9 cellular contexts compared by ENCODE assay signal in genomic region chr2:85326406-85326945, GRCh38. TPM values are rescaled to one million over a fixed set of nuclear protein-coding genes. Genes with fewer than 3 reads are reported as not detected.
DNase-seq lines count a peak whose midpoint lies in the region; ATAC-seq, FAIRE-seq and TF ChIP-seq lines count a peak whose summit lies in the region.
"Had no signal": no experiment of that assay in that cellular context is flagged by ENCODE, and none has a peak within 500 bp of the region (broad histone marks: within the 10 kb centered on the region; RNA-seq: fewer than 3 reads in every experiment).

No MANE protein-coding gene starts in this region.

- H3K27me3 ChIP-seq in iPS DF 6.9 (ENCODE audit: control insufficient read depth, insufficient read depth, low read length) = no peaks in the 10 kb centered on the region

- no peaks in the 10 kb centered on the region for H3K27me3 Mint-ChIP-seq in activated naive CD4-positive, alpha-beta T cell treated with anti-CD3 and anti-CD28 coated beads for 36 hours (ENCODE audit: low read depth)

- WGBS in iPS DF 6.9 (ENCODE audit: insufficient coverage, insufficient read length) = no CpG with 5 or more reads among the region's 20 CpGs

- intact Hi-C loops in activated naive CD4-positive, alpha-beta T cell treated with anti-CD3 and anti-CD28 coated beads for 36 hours (cut with micrococcal nuclease) = loop anchor here (1.0 to 5.0 kb wide), 3 partner anchors 8 to 561 kb away; partner anchors contain the start of gene ST3GAL5

- DNase-seq in GM18507 (ENCODE audit: extremely low spot score, insufficient read length, low read depth) = peak; percentile 33
- DNase-seq in activated naive CD4-positive, alpha-beta T cell treated with anti-CD3 and anti-CD28 coated beads for 36 hours = peak; percentile 71
- DNase-seq in iPS DF 6.9 (ENCODE audit: low read depth, low spot score) = no peak
- peak; percentile 41 to 50 for DNase-seq in stimulated activated CD4-positive, alpha-beta T cell treated with anti-CD3 and anti-CD28 coated beads, Interleukin-2, amount 100 ng/mL, for 24 hours
- DNase-seq in NCI-H524 (lab: John Stamatoyannopoulos, UW) = no peak

- ATAC-seq in HG02763 (IDR thresholded peaks at IDR 0.05; ENCODE audit: unreplicated experiment) (peak; percentile 27), GM18517 (IDR thresholded peaks at IDR 0.05; ENCODE audit: unreplicated experiment) (no peak)

- peaks cover 41% of the 10 kb centered on the region for H3K4me1 Mint-ChIP-seq in activated naive CD4-positive, alpha-beta T cell treated with anti-CD3 and anti-CD28 coated beads for 36 hours (ENCODE audit: low read depth)

- H3K9me3 ChIP-seq in iPS DF 6.9 (ENCODE audit: control insufficient read depth, insufficient read depth, low read length) = no peaks in the 10 kb centered on the region

- H3K4me3 Mint-ChIP-seq in activated naive CD4-positive, alpha-beta T cell treated with anti-CD3 and anti-CD28 coated beads for 36 hours = peak overlapping the region; percentile 99

- CTCF ChIA-PET in activated naive CD4-positive, alpha-beta T cell treated with anti-CD3 and anti-CD28 coated beads for 36 hours (lab: Charles Lee) = interaction anchor here (0.8 to 1.7 kb wide), 4 partner anchors 8 to 35 kb away, joined by 3 to 5 read pairs (median 4); no protein-coding TSS in a partner anchor

- H3K27ac ChIP-seq in iPS DF 6.9 (ENCODE audit: low read length) = no peak overlapping the region

- peak; percentile 69 for FAIRE-seq in GM18507 (lab: Jason Lieb, UNC)
- FAIRE-seq: endometrium had no signal

- H3K27ac Mint-ChIP-seq in activated naive CD4-positive, alpha-beta T cell treated with anti-CD3 and anti-CD28 coated beads for 36 hours = peak overlapping the region; percentile 99

- peak overlapping the region; percentile 60; the same call in 1 of the 2 replicates for H3K4me3 ChIP-seq in iPS DF 6.9 (ENCODE audit: low read length)

- H3K4me1 ChIP-seq in iPS DF 6.9 (ENCODE audit: control insufficient read depth, insufficient read depth, low read length) = no peaks in the 10 kb centered on the region

- peaks cover 7% of the 10 kb centered on the region; the same call in 1 of the 2 replicates for H3K36me3 ChIP-seq in iPS DF 6.9 (ENCODE audit: control insufficient read depth, insufficient read depth, low read length)

- H3K36me3 Mint-ChIP-seq in activated naive CD4-positive, alpha-beta T cell treated with anti-CD3 and anti-CD28 coated beads for 36 hours (ENCODE audit: low read depth) = peaks cover 65% of the 10 kb centered on the region

- no peaks in the 10 kb centered on the region for H3K9me3 Mint-ChIP-seq in activated naive CD4-positive, alpha-beta T cell treated with anti-CD3 and anti-CD28 coated beads for 36 hours

TF ChIP-seq in PFSK-1, 5 proteins besides CTCF, POLR2A, EP300 and RAD21:
- TF ChIP-seq POLR2AphosphoS5 (IDR thresholded peaks at IDR 0.05; ENCODE audit: low read depth, low read length) (0 out of 2 replicates have a peak, but pooled peaks have one; percentile 26), TAF1 (IDR thresholded peaks at IDR 0.05; ENCODE audit: borderline replicate concordance, insufficient read depth, low read length) (0 out of 2 replicates have a peak, but pooled peaks have one; percentile 46), REST (IDR thresholded peaks at IDR 0.05; ENCODE audit: insufficient read depth in 1 of 2, low read depth in 2 of 2, low read length in 2 of 2) (no peak), SIN3A (IDR thresholded peaks at IDR 0.05; ENCODE audit: borderline replicate concordance, insufficient read depth, low read length) (0 out of 2 replicates have a peak, but pooled peaks have one; percentile 29), FOXP2 (optimal IDR thresholded peaks at IDR 0.05; ENCODE audit: borderline replicate concordance, extremely low read depth, extremely low read length, insufficient read depth) (no peak)

RNA-seq across cellular contexts. Expression of gene TGOLN2, which starts 1.3 kb away (rescaled TPM):
- 35.8 TPM for polyA plus RNA-seq in PFSK-1 (2012; ENCODE audit: insufficient read length, low read depth)
- total RNA-seq in activated naive CD4-positive, alpha-beta T cell treated with anti-CD3 and anti-CD28 coated beads for 36 hours = 10 to 100 TPM; 82.5 to 85.4 TPM

RNA-seq across cellular contexts. Expression of gene RETSAT, which starts 27.9 kb away (rescaled TPM):
- 29.9 TPM for polyA plus RNA-seq in PFSK-1 (2012; ENCODE audit: insufficient read length, low read depth)
- 10 to 100 TPM; 19.7 to 24.5 TPM for total RNA-seq in activated naive CD4-positive, alpha-beta T cell treated with anti-CD3 and anti-CD28 coated beads for 36 hours

RNA-seq across cellular contexts. Expression of gene ELMOD3, which starts 28.1 kb away (rescaled TPM):
- 16.6 TPM for polyA plus RNA-seq in PFSK-1 (2012; ENCODE audit: insufficient read length, low read depth)
- total RNA-seq in activated naive CD4-positive, alpha-beta T cell treated with anti-CD3 and anti-CD28 coated beads for 36 hours = 10 to 100 TPM; 14.8 to 15.4 TPM

Comparison
In these comparisons a context has a peak if more than half of its experiments do, and no peak if none do; other contexts are left out.
1. DNase-seq: peak in GM18507 (single experiment), activated naive CD4-positive, alpha-beta T cell treated with anti-CD3 and anti-CD28 coated beads for 36 hours (single experiment) and stimulated activated CD4-positive, alpha-beta T cell treated with anti-CD3 and anti-CD28 coated beads, Interleukin-2, amount 100 ng/mL, for 24 hours (2 of 2); none in iPS DF 6.9 (single experiment) and NCI-H524 (0 of 2).